ENCODE assay signal across 18 cellular contexts in genomic region chr11:44817207-44817944, GRCh38.
DNase-seq lines count a peak whose midpoint lies in the region; ATAC-seq and TF ChIP-seq lines count a peak whose summit lies in the region.
"Had no signal": no experiment of that assay in that cellular context is flagged by ENCODE, and none has a peak within 500 bp of the region (broad histone marks: within the 10 kb centered on the region; RNA-seq: fewer than 3 reads in every experiment).

No MANE protein-coding gene starts in this region.

- POLR2A ChIA-PET in IMR-90 (lab: Charles Lee; ENCODE audit: unreplicated experiment): no interaction called here

- H3K9me1 ChIP-seq in IMR-90 (ENCODE audit: insufficient read depth, low read length): no peaks in the 10 kb centered on the region

- H2AFZ ChIP-seq in IMR-90 (replicated peaks; ENCODE audit: low read length, poor library complexity): no peak overlapping the region
- H2AFZ ChIP-seq in neuronal stem cell (ENCODE audit: low read length): no peak overlapping the region

- H3K4ac ChIP-seq in IMR-90 (ENCODE audit: low read depth, low read length) (no peak overlapping the region), neuronal stem cell (ENCODE audit: low read length) (no peak overlapping the region)

- no peak overlapping the region for H3K14ac ChIP-seq in IMR-90 (replicated peaks; ENCODE audit: low read depth, low read length)
- H3K14ac ChIP-seq in neuronal stem cell (ENCODE audit: low read length): peak overlapping the region; percentile 25

- no peaks in the 10 kb centered on the region for H3K79me1 ChIP-seq in IMR-90 (ENCODE audit: low read depth in 1 of 2, low read length in 2 of 2)
- H3K79me1 ChIP-seq in neuronal stem cell (ENCODE audit: low read depth, low read length): peaks cover 7% of the 10 kb centered on the region

- H3K18ac ChIP-seq in IMR-90 (ENCODE audit: low read depth, low read length) (no peak overlapping the region), neuronal stem cell (ENCODE audit: low read length) (peak overlapping the region; percentile 66)

- H3K4me2 ChIP-seq in IMR-90 (ENCODE audit: low read depth, low read length) (no peak overlapping the region), neuronal stem cell (ENCODE audit: insufficient read depth, low read length, poor library complexity, severe bottlenecking) (no peak overlapping the region)

- no peak overlapping the region for H4K5ac ChIP-seq in IMR-90 (ENCODE audit: low read depth, low read length)

- H3K27me3 ChIP-seq in IMR-90 (ENCODE audit: control insufficient read depth, insufficient read depth, low read length) (peaks cover 8% of the 10 kb centered on the region), neuronal stem cell (ENCODE audit: control insufficient read depth in 3 of 3, insufficient read depth in 3 of 3, low read depth in 1 of 3, low read length in 3 of 3) (no peaks in the 10 kb centered on the region), stomach (no peaks in the 10 kb centered on the region)
- H3K27me3 ChIP-seq: adrenal gland, BE2C, MG63, Peyer's patch had no signal

- H4K8ac ChIP-seq in IMR-90 (ENCODE audit: low read depth in 2 of 2, low read length in 2 of 2) (no peak overlapping the region), neuronal stem cell (ENCODE audit: low read depth, low read length) (no peak overlapping the region)

- no peak overlapping the region for H2BK5ac ChIP-seq in IMR-90 (ENCODE audit: low read depth, low read length, poor library complexity, severe bottlenecking)
- H2BK5ac ChIP-seq in neuronal stem cell (ENCODE audit: low read length): peak overlapping the region; percentile 89

- CTCF ChIA-PET in IMR-90 (lab: Yijun Ruan, JAX): no interaction called here

- in situ Hi-C loops in IMR-90 (cut with MboI; ENCODE audit: low sequenced_read_pairs): no loop called here

- H2BK120ac ChIP-seq in IMR-90 (ENCODE audit: low read depth, low read length) (no peak overlapping the region), neuronal stem cell (ENCODE audit: low read depth, low read length) (no peak overlapping the region)

- H3K9ac ChIP-seq in IMR-90 (ENCODE audit: low read depth, low read length) (no peak overlapping the region), neuronal stem cell (ENCODE audit: low read depth, low read length, poor library complexity) (no peak overlapping the region)

- TF ChIP-seq CTCF in IMR-90 (conservative IDR thresholded peaks at IDR 0.05; ENCODE audit: low read depth, low read length) (no peak), stomach (IDR thresholded peaks at IDR 0.05) (no peak)

- intact Hi-C loops in IMR-90 (cut with micrococcal nuclease): no loop called here
- intact Hi-C loops in stomach (cut with DNase I; ENCODE audit: low total_unique reads): no loop called here

- no peak overlapping the region for H2BK20ac ChIP-seq in IMR-90 (ENCODE audit: low read depth, low read length)

- H2BK15ac ChIP-seq in IMR-90 (ENCODE audit: low read depth, low read length): no peak overlapping the region
- H2BK15ac ChIP-seq in neuronal stem cell (ENCODE audit: low read length): no peak overlapping the region

- peak overlapping the region; percentile 9 for H2BK12ac ChIP-seq in neuronal stem cell (ENCODE audit: low read length)

- TF ChIP-seq POLR2A in IMR-90 (IDR thresholded peaks at IDR 0.05; ENCODE audit: low read depth, low read length) (no peak), stomach (IDR thresholded peaks at IDR 0.05) (no peak)

- no peak overlapping the region for H3K27ac Mint-ChIP-seq in natural killer cell treated with Interleukin-12 subunit alpha and Interleukin-12 subunit beta and Interleukin-15 and Interleukin-18, amount 100 ng/mL, for 72 hours

- TF ChIP-seq EP300 in stomach (IDR thresholded peaks at IDR 0.05): no peak

- peaks cover 0 to 9% of the 10 kb centered on the region in 2 donors for H3K27me3 Mint-ChIP-seq in natural killer cell treated with Interleukin-12 subunit alpha and Interleukin-12 subunit beta and Interleukin-15 and Interleukin-18, amount 100 ng/mL, for 72 hours

- H3K9me3 ChIP-seq in IMR-90 (ENCODE audit: control insufficient read depth, insufficient read depth, low read length) (peaks cover 3% of the 10 kb centered on the region; the same call in 1 of the 2 replicates), neuronal stem cell (replicated peaks in 1 of 2; ENCODE audit: control insufficient read depth in 2 of 2, insufficient read depth in 1 of 2, low read depth in 1 of 2, low read length in 2 of 2) (peaks cover 2 to 14% of the 10 kb centered on the region in 2 donors), stomach (no peaks in the 10 kb centered on the region)
- H3K9me3 ChIP-seq: adrenal gland, BE2C, Peyer's patch had no signal

- ATAC-seq in IMR-90 (ENCODE audit: low read depth): no peak; the same call in 1 of the 2 replicates
- ATAC-seq in esophagus mucosa: peak; percentile 12
- ATAC-seq in natural killer cell treated with Interleukin-12 subunit alpha and Interleukin-12 subunit beta and Interleukin-15 and Interleukin-18, amount 100 ng/mL, for 72 hours: no peak

- no peak overlapping the region for H3K4me3 ChIP-seq in IMR-90 (ENCODE audit: insufficient read depth, low read depth, low read length)
- no peak overlapping the region for H3K4me3 ChIP-seq in neuronal stem cell (ENCODE audit: low read length in 2 of 2)
- H3K4me3 ChIP-seq in stomach: no peak overlapping the region
- H3K4me3 ChIP-seq: adrenal gland, MG63, Peyer's patch had no signal

- H3K36me3 ChIP-seq in IMR-90 (ENCODE audit: control insufficient read depth, insufficient read depth, low read length) (no peaks in the 10 kb centered on the region), neuronal stem cell (replicated peaks in 1 of 2; ENCODE audit: control insufficient read depth in 2 of 2, insufficient read depth in 2 of 2, low read length in 2 of 2) (peaks cover 6 to 10% of the 10 kb centered on the region in 2 donors), stomach (no peaks in the 10 kb centered on the region)
- H3K36me3 ChIP-seq: adrenal gland, BE2C, MG63, Peyer's patch had no signal

- WGBS in IMR-90 (ENCODE audit: extremely low coverage in 2 of 2, insufficient read length in 1 of 2), 2 experiments: no CpG with 5 or more reads among the region's 4 CpGs
- WGBS in neuronal stem cell (ENCODE audit: extremely low coverage in 2 of 2, insufficient read length in 2 of 2, insufficient replicate concordance in 1 of 2), 2 donors: no CpG with 5 or more reads among the region's 4 CpGs
- 52 to 74% (median 64%) methylated on average over 4 of the region's 4 CpGs for WGBS in stomach, 5 donors

- peak; percentile 62 for DNase-seq in EH (ENCODE audit: low read depth)
- peak; percentile 27 for DNase-seq in IMR-90
- no peak for DNase-seq in neuronal stem cell (ENCODE audit: low spot score)
- no peak for DNase-seq in NCI-H510A (lab: John Stamatoyannopoulos, UW)
- no peak for DNase-seq in natural killer cell treated with Interleukin-12 subunit alpha and Interleukin-12 subunit beta and Interleukin-15 and Interleukin-18, amount 100 ng/mL, for 72 hours (ENCODE audit: low spot score)
- DNase-seq in stomach: no peak
- DNase-seq in NOMO-1 treated with DMSO at 0.1 percent for 48 hours (lab: John Stamatoyannopoulos, UW; ENCODE audit: unreplicated experiment): no peak
- DNase-seq: BE2C; DMS 273 treated with DMSO at 0.1 percent for 48 hours; hippocampal formation; MG63; NCI-H1930; Peyer's patch; stimulated activated CD4-positive, alpha-beta T cell treated with anti-CD3 and anti-CD28 coated beads, Interleukin-12 subunit alpha, Interleukin-12 subunit beta, amount 100 ng/mL, for 4 hours; T-helper 1 cell had no signal

- BruUV-seq in IMR-90 (replicated peaks; lab: Mats Ljungman, UMichigan): no TSS peak

- no peak overlapping the region for H3K4me3 Mint-ChIP-seq in natural killer cell treated with Interleukin-12 subunit alpha and Interleukin-12 subunit beta and Interleukin-15 and Interleukin-18, amount 100 ng/mL, for 72 hours

- dilution Hi-C loops in IMR-90 (cut with HindIII; ENCODE audit: low sequenced_read_pairs, unreplicated experiment): no loop called here

- H4K20me1 ChIP-seq in IMR-90 (ENCODE audit: insufficient read depth, low read length): no peaks in the 10 kb centered on the region

- H2AK9ac ChIP-seq in IMR-90 (replicated peaks; ENCODE audit: low read depth, low read length, poor library complexity): no peak overlapping the region

- no peaks in the 10 kb centered on the region for H3K36me3 Mint-ChIP-seq in natural killer cell treated with Interleukin-12 subunit alpha and Interleukin-12 subunit beta and Interleukin-15 and Interleukin-18, amount 100 ng/mL, for 72 hours

- no peak overlapping the region for H3K56ac ChIP-seq in IMR-90 (ENCODE audit: extremely low read depth, insufficient read depth, low read length)

- H3K4me1 Mint-ChIP-seq in natural killer cell treated with Interleukin-12 subunit alpha and Interleukin-12 subunit beta and Interleukin-15 and Interleukin-18, amount 100 ng/mL, for 72 hours (ENCODE audit: low read depth in 2 of 2): peaks cover 0 to 11% of the 10 kb centered on the region in 2 donors

- H2AK5ac ChIP-seq in IMR-90 (ENCODE audit: low read depth, low read length) (no peak overlapping the region), neuronal stem cell (ENCODE audit: low read depth, low read length) (peak overlapping the region; percentile 9)

- H3K23ac ChIP-seq in IMR-90 (ENCODE audit: low read depth, low read length) (no peak overlapping the region), neuronal stem cell (ENCODE audit: low read depth, low read length, poor library complexity) (no peak overlapping the region)

- H4K91ac ChIP-seq in IMR-90 (ENCODE audit: insufficient read depth, low read depth, low read length): no peak overlapping the region
- H4K91ac ChIP-seq in neuronal stem cell (ENCODE audit: low read depth, low read length, poor library complexity): no peak overlapping the region

- no peak overlapping the region for H3K27ac ChIP-seq in IMR-90 (ENCODE audit: insufficient read depth, low read length)
- no peak overlapping the region for H3K27ac ChIP-seq in neuronal stem cell (replicated peaks; ENCODE audit: low read length)
- peak overlapping the region in 1 of 5 donors; percentile 32 for H3K27ac ChIP-seq in stomach
- H3K27ac ChIP-seq: Peyer's patch, VCaP had no signal

- peaks cover 2% of the 10 kb centered on the region; the same call in 1 of the 2 replicates for H3K4me1 ChIP-seq in IMR-90 (ENCODE audit: control insufficient read depth, insufficient read depth, low read length)
- peaks cover 5 to 34% of the 10 kb centered on the region in 2 donors for H3K4me1 ChIP-seq in neuronal stem cell (ENCODE audit: control insufficient read depth in 2 of 2, insufficient read depth in 1 of 2, low read depth in 1 of 2, low read length in 2 of 2)
- peaks cover 0 to 37% (median 17%) of the 10 kb centered on the region in 4 donors for H3K4me1 ChIP-seq in stomach
- H3K4me1 ChIP-seq: BE2C, Peyer's patch had no signal

- TF ChIP-seq RAD21 in IMR-90 (IDR thresholded peaks at IDR 0.05; ENCODE audit: low read length): no peak

- H3K9me3 Mint-ChIP-seq in natural killer cell treated with Interleukin-12 subunit alpha and Interleukin-12 subunit beta and Interleukin-15 and Interleukin-18, amount 100 ng/mL, for 72 hours: no peaks in the 10 kb centered on the region

TF ChIP-seq in IMR-90, 13 proteins besides CTCF, POLR2A, EP300 and RAD21 (continues in another document):
- TF ChIP-seq CHD1 (IDR thresholded peaks at IDR 0.05; ENCODE audit: low read depth, low read length): no peak

Comparison
In these comparisons a context has a peak if more than half of its experiments do, and no peak if none do; other contexts are left out.
1. DNase-seq: peak in EH (single experiment) and IMR-90 (single experiment); none in neuronal stem cell (single experiment), NCI-H510A (single experiment), natural killer cell treated with Interleukin-12 subunit alpha and Interleukin-12 subunit beta and Interleukin-15 and Interleukin-18, amount 100 ng/mL, for 72 hours (single experiment), stomach (single experiment) and NOMO-1 treated with DMSO at 0.1 percent for 48 hours (single experiment).